ENCODE assay signal across 1 cellular context in genomic region chr19:42122691-42123607, GRCh38.
TF ChIP-seq lines count a peak whose summit lies in the region.

No MANE protein-coding gene starts in this region.

TF ChIP-seq in HepG2, 621 proteins besides CTCF, POLR2A, EP300 and RAD21:
- TF ChIP-seq SMAD1 (CRISPR knock-in tag; IDR thresholded peaks at IDR 0.05; ENCODE audit: borderline replicate concordance, low read depth) (no peak), PPARG (CRISPR knock-in tag; conservative IDR thresholded peaks at IDR 0.05) (no peak)
